19 cellular contexts compared by ENCODE assay signal in the genomic region with DNA sequence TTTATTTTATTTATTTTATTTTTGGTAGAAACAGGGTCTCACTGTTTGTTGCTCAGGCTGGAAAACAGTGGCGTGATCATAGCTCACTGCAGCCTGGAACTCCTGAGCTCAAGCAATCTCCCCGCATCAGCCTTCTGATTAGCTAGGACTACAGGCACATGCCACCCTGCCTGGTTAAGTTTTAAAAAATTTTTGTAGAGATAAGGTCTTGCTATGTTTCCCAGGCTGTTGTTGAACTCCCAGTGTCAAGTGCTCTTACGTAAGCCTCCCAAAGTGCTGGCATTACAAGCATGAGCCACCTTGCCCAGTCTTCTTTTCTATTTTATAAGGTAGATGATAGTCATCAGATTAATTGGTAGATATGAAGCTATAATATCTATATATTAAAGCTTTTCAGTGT.
DNase-seq lines count a peak whose midpoint lies in the region; ATAC-seq and TF ChIP-seq lines count a peak whose summit lies in the region.
"Had no signal": no experiment of that assay in that cellular context is flagged by ENCODE, and none has a peak within 500 bp of the region (broad histone marks: within the 10 kb centered on the region; RNA-seq: fewer than 3 reads in every experiment).

No MANE protein-coding gene starts in this region.

- intact Hi-C loops in left lung (cut with DNase I) (no loop called here), upper lobe of right lung (cut with DNase I) (no loop called here)

- no peak overlapping the region for H3K27ac ChIP-seq in left lung
- no peak overlapping the region for H3K27ac ChIP-seq in upper lobe of right lung
- H3K27ac ChIP-seq: 22Rv1, A549, BLaER1 had no signal

- no peak overlapping the region for H3K4me3 ChIP-seq in left lung
- H3K4me3 ChIP-seq in upper lobe of right lung = no peak overlapping the region
- H3K4me3 ChIP-seq: A549, BLaER1 had no signal

- no peaks in the 10 kb centered on the region for H3K27me3 ChIP-seq in left lung
- no peaks in the 10 kb centered on the region for H3K27me3 ChIP-seq in upper lobe of right lung
- H3K27me3 ChIP-seq: BE2C, BLaER1 had no signal

- H3K36me3 ChIP-seq in left lung (no peaks in the 10 kb centered on the region), upper lobe of right lung (no peaks in the 10 kb centered on the region)
- H3K36me3 ChIP-seq: BE2C, BLaER1 had no signal

- H3K4me1 ChIP-seq in left lung (no peaks in the 10 kb centered on the region), upper lobe of right lung (no peaks in the 10 kb centered on the region)
- H3K4me1 ChIP-seq: A549, BE2C, BLaER1 had no signal

- H3K9me3 ChIP-seq in left lung (no peaks in the 10 kb centered on the region), upper lobe of right lung (no peaks in the 10 kb centered on the region)
- H3K9me3 ChIP-seq: A549, BE2C, BLaER1 had no signal

- no peak for TF ChIP-seq CTCF in left lung (IDR thresholded peaks at IDR 0.05)
- no peak for TF ChIP-seq CTCF in upper lobe of right lung (IDR thresholded peaks at IDR 0.05)

- peak; percentile 8 for DNase-seq in DMS53 (lab: John Stamatoyannopoulos, UW)
- DNase-seq in DMS53 treated with DMSO at 0.1 percent for 48 hours (lab: John Stamatoyannopoulos, UW; ENCODE audit: unreplicated experiment) = no peak
- DNase-seq in NCI-H226 = peak; percentile 37
- no peak for DNase-seq in left lung
- DNase-seq in upper lobe of right lung = no peak
- DNase-seq in Ammon's horn (ENCODE audit: low spot score) = no peak
- DNase-seq: AML-193; BE2C; C1 segment of cervical spinal cord; CD4-positive, alpha-beta memory T cell; CD4-positive, CD25-positive, alpha-beta regulatory T cell; CD8-positive, alpha-beta memory T cell; COR-L47; DMS79 treated with DMSO at 0.1 percent for 48 hours; GF-D8 had no signal

- ATAC-seq in left lung (peak; percentile 72), upper lobe of right lung (peak; percentile 74), SK-N-SH treated with all-trans-retinoic acid at 6 μM for 48 hours (no peak)
- ATAC-seq: A549 had no signal

TF ChIP-seq in SK-N-SH treated with all-trans-retinoic acid at 6 μM for 48 hours, 23 proteins besides CTCF, POLR2A, EP300 and RAD21:
- TF ChIP-seq ZNF8 (CRISPR knock-in tag; IDR thresholded peaks at IDR 0.05) = no peak
- TF ChIP-seq ARNTL (CRISPR knock-in tag; IDR thresholded peaks at IDR 0.05; ENCODE audit: borderline replicate concordance, low read depth) = no peak
- no peak for TF ChIP-seq ZFP3 (CRISPR knock-in tag; IDR thresholded peaks at IDR 0.05)
- TF ChIP-seq ZNF565 (CRISPR knock-in tag; conservative IDR thresholded peaks at IDR 0.05; ENCODE audit: low read depth) = no peak
- TF ChIP-seq BACH2 (CRISPR knock-in tag; IDR thresholded peaks at IDR 0.05; ENCODE audit: borderline replicate concordance) = no peak
- TF ChIP-seq TCF4 (CRISPR knock-in tag; IDR thresholded peaks at IDR 0.05; ENCODE audit: borderline replicate concordance) = no peak
- TF ChIP-seq, protein P1, sequence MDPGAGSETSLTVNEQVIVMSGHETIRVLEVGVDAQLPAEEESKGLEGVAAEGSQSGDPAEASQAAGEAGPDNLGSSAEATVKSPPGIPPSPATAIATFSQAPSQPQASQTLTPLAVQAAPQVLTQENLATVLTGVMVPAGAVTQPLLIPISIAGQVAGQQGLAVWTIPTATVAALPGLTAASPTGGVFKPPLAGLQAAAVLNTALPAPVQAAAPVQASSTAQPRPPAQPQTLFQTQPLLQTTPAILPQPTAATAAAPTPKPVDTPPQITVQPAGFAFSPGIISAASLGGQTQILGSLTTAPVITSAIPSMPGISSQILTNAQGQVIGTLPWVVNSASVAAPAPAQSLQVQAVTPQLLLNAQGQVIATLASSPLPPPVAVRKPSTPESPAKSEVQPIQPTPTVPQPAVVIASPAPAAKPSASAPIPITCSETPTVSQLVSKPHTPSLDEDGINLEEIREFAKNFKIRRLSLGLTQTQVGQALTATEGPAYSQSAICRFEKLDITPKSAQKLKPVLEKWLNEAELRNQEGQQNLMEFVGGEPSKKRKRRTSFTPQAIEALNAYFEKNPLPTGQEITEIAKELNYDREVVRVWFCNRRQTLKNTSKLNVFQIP (CRISPR knock-in tag; IDR thresholded peaks at IDR 0.05; ENCODE audit: borderline replicate concordance, low read depth) = no peak
- no peak for TF ChIP-seq ISL1 (CRISPR knock-in tag; IDR thresholded peaks at IDR 0.05)
- TF ChIP-seq, protein P2, sequence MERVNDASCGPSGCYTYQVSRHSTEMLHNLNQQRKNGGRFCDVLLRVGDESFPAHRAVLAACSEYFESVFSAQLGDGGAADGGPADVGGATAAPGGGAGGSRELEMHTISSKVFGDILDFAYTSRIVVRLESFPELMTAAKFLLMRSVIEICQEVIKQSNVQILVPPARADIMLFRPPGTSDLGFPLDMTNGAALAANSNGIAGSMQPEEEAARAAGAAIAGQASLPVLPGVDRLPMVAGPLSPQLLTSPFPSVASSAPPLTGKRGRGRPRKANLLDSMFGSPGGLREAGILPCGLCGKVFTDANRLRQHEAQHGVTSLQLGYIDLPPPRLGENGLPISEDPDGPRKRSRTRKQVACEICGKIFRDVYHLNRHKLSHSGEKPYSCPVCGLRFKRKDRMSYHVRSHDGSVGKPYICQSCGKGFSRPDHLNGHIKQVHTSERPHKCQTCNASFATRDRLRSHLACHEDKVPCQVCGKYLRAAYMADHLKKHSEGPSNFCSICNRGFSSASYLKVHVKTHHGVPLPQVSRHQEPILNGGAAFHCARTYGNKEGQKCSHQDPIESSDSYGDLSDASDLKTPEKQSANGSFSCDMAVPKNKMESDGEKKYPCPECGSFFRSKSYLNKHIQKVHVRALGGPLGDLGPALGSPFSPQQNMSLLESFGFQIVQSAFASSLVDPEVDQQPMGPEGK (CRISPR knock-in tag; IDR thresholded peaks at IDR 0.05; ENCODE audit: borderline replicate concordance) = no peak
- no peak for TF ChIP-seq ESRRG (CRISPR knock-in tag; IDR thresholded peaks at IDR 0.05)
- TF ChIP-seq, protein P3, sequence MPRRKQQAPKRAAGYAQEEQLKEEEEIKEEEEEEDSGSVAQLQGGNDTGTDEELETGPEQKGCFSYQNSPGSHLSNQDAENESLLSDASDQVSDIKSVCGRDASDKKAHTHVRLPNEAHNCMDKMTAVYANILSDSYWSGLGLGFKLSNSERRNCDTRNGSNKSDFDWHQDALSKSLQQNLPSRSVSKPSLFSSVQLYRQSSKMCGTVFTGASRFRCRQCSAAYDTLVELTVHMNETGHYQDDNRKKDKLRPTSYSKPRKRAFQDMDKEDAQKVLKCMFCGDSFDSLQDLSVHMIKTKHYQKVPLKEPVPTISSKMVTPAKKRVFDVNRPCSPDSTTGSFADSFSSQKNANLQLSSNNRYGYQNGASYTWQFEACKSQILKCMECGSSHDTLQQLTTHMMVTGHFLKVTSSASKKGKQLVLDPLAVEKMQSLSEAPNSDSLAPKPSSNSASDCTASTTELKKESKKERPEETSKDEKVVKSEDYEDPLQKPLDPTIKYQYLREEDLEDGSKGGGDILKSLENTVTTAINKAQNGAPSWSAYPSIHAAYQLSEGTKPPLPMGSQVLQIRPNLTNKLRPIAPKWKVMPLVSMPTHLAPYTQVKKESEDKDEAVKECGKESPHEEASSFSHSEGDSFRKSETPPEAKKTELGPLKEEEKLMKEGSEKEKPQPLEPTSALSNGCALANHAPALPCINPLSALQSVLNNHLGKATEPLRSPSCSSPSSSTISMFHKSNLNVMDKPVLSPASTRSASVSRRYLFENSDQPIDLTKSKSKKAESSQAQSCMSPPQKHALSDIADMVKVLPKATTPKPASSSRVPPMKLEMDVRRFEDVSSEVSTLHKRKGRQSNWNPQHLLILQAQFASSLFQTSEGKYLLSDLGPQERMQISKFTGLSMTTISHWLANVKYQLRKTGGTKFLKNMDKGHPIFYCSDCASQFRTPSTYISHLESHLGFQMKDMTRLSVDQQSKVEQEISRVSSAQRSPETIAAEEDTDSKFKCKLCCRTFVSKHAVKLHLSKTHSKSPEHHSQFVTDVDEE (CRISPR knock-in tag; IDR thresholded peaks at IDR 0.05) = no peak
- TF ChIP-seq, protein P4, sequence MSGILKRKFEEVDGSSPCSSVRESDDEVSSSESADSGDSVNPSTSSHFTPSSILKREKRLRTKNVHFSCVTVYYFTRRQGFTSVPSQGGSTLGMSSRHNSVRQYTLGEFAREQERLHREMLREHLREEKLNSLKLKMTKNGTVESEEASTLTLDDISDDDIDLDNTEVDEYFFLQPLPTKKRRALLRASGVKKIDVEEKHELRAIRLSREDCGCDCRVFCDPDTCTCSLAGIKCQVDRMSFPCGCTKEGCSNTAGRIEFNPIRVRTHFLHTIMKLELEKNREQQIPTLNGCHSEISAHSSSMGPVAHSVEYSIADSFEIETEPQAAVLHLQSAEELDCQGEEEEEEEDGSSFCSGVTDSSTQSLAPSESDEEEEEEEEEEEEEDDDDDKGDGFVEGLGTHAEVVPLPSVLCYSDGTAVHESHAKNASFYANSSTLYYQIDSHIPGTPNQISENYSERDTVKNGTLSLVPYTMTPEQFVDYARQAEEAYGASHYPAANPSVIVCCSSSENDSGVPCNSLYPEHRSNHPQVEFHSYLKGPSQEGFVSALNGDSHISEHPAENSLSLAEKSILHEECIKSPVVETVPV (CRISPR knock-in tag; IDR thresholded peaks at IDR 0.05) = no peak
- no peak for TF ChIP-seq RARB (CRISPR knock-in tag; IDR thresholded peaks at IDR 0.05)
- no peak for TF ChIP-seq ZFP30 (CRISPR knock-in tag; IDR thresholded peaks at IDR 0.05)
- no peak for TF ChIP-seq PPARA (CRISPR knock-in tag; IDR thresholded peaks at IDR 0.05; ENCODE audit: borderline replicate concordance)
- no peak for TF ChIP-seq ZC3H10 (CRISPR knock-in tag; IDR thresholded peaks at IDR 0.05)

Comparison
In these comparisons a context has a peak if more than half of its experiments do, and no peak if none do; other contexts are left out.
1. DNase-seq: peak in DMS53 (single experiment) and NCI-H226 (single experiment); none in DMS53 treated with DMSO at 0.1 percent for 48 hours (single experiment), left lung (0 of 2), upper lobe of right lung (single experiment) and Ammon's horn (single experiment).